In genomic region chr16:84096447-84097005, GRCh38 we compare ENCODE assay signal across 1 cellular context.
TF ChIP-seq lines count a peak whose summit lies in the region.

No MANE protein-coding gene starts in this region.

TF ChIP-seq in HepG2, 621 proteins besides CTCF, POLR2A, EP300 and RAD21 (continued from another document and continues in another):
- TF ChIP-seq PHF8 (CRISPR knock-in tag; IDR thresholded peaks at IDR 0.05) (0 out of 2 replicates have a peak, but pooled peaks have one; percentile 36), XBP1 (CRISPR knock-in tag; IDR thresholded peaks at IDR 0.05) (no peak), AKAP8 (CRISPR knock-in tag; IDR thresholded peaks at IDR 0.05) (no peak), ZNF224 (CRISPR knock-in tag; IDR thresholded peaks at IDR 0.05) (no peak), ZNF362 (CRISPR knock-in tag; IDR thresholded peaks at IDR 0.05; ENCODE audit: borderline replicate concordance) (no peak), TRAFD1 (CRISPR knock-in tag; IDR thresholded peaks at IDR 0.05; ENCODE audit: borderline replicate concordance) (no peak), PAF1 (CRISPR knock-in tag; IDR thresholded peaks at IDR 0.05) (no peak), ZNF30 (CRISPR knock-in tag; IDR thresholded peaks at IDR 0.05) (no peak), YEATS2 (CRISPR knock-in tag; IDR thresholded peaks at IDR 0.05; ENCODE audit: borderline replicate concordance) (peak; percentile 68; the same call in 1 of the 2 replicates), ZNF230 (CRISPR knock-in tag; IDR thresholded peaks at IDR 0.05) (no peak), SATB2 (CRISPR knock-in tag; IDR thresholded peaks at IDR 0.05) (no peak), ZNF737 (CRISPR knock-in tag; IDR thresholded peaks at IDR 0.05; ENCODE audit: borderline replicate concordance) (no peak), TCF7L2 (IDR thresholded peaks at IDR 0.05; ENCODE audit: low read depth, low read length) (no peak), PBX3 (CRISPR knock-in tag; IDR thresholded peaks at IDR 0.05; ENCODE audit: borderline replicate concordance) (no peak), CSRNP1 (CRISPR knock-in tag; IDR thresholded peaks at IDR 0.05) (no peak), ZNF605 (CRISPR knock-in tag; IDR thresholded peaks at IDR 0.05) (no peak), CBX1 (IDR thresholded peaks at IDR 0.05; ENCODE audit: low read depth) (no peak), PREB (CRISPR knock-in tag; IDR thresholded peaks at IDR 0.05) (no peak), ZNF75D (CRISPR knock-in tag; IDR thresholded peaks at IDR 0.05; ENCODE audit: borderline replicate concordance) (no peak), ZNF484 (CRISPR knock-in tag; IDR thresholded peaks at IDR 0.05; ENCODE audit: borderline replicate concordance, low read depth) (no peak), ZNF878 (CRISPR knock-in tag; IDR thresholded peaks at IDR 0.05) (no peak), ZNF546 (CRISPR knock-in tag; conservative IDR thresholded peaks at IDR 0.05) (no peak), ZNF790 (CRISPR knock-in tag; IDR thresholded peaks at IDR 0.05; ENCODE audit: borderline replicate concordance) (no peak), RBM39 (IDR thresholded peaks at IDR 0.05; ENCODE audit: low read depth, low read length, poor library complexity, severe bottlenecking) (no peak), ZNF660 (CRISPR knock-in tag; IDR thresholded peaks at IDR 0.05; ENCODE audit: borderline replicate concordance, low read depth) (no peak), NCOA5 (CRISPR knock-in tag; IDR thresholded peaks at IDR 0.05) (no peak), SIN3B (IDR thresholded peaks at IDR 0.05; ENCODE audit: low read length) (no peak), DDIT3 (CRISPR knock-in tag; IDR thresholded peaks at IDR 0.05) (no peak), ESRRA (CRISPR knock-in tag; IDR thresholded peaks at IDR 0.05; ENCODE audit: low read depth) (no peak), POGK (CRISPR knock-in tag; conservative IDR thresholded peaks at IDR 0.05) (no peak), EED (CRISPR knock-in tag; IDR thresholded peaks at IDR 0.05) (no peak), ZMYM3 (CRISPR knock-in tag; IDR thresholded peaks at IDR 0.05) (peak; percentile 90), CBX5 (CRISPR knock-in tag; IDR thresholded peaks at IDR 0.05; ENCODE audit: borderline replicate concordance) (0 out of 2 replicates have a peak, but pooled peaks have one; percentile 33), ZNF383 (CRISPR knock-in tag; IDR thresholded peaks at IDR 0.05; ENCODE audit: borderline replicate concordance) (no peak), ZNF263 (CRISPR knock-in tag; IDR thresholded peaks at IDR 0.05) (no peak), CEBPZ (IDR thresholded peaks at IDR 0.05; ENCODE audit: low read length) (no peak), MAX (IDR thresholded peaks at IDR 0.05) (peak; percentile 61), POLR2AphosphoS2 (IDR thresholded peaks at IDR 0.05; ENCODE audit: low read depth, low read length) (no peak), ISL2 (CRISPR knock-in tag; IDR thresholded peaks at IDR 0.05) (peak; percentile 94), ARNT (IDR thresholded peaks at IDR 0.05) (no peak), SRSF4 (IDR thresholded peaks at IDR 0.05; ENCODE audit: low read depth, low read length, poor library complexity, severe bottlenecking) (no peak), KDM5A (IDR thresholded peaks at IDR 0.05; ENCODE audit: borderline replicate concordance, low read length) (no peak), ZNF616 (CRISPR knock-in tag; IDR thresholded peaks at IDR 0.05; ENCODE audit: low read depth) (no peak), ZNF513 (CRISPR knock-in tag; conservative IDR thresholded peaks at IDR 0.05) (no peak), MXD4 (CRISPR knock-in tag; IDR thresholded peaks at IDR 0.05) (peak; percentile 73), HOXD1 (CRISPR knock-in tag; IDR thresholded peaks at IDR 0.05) (no peak), LCORL (IDR thresholded peaks at IDR 0.05) (no peak), LCORL (CRISPR knock-in tag; IDR thresholded peaks at IDR 0.05) (peak; percentile 49; the same call in 1 of the 2 replicates), ZBTB42 (CRISPR knock-in tag; IDR thresholded peaks at IDR 0.05) (no peak), ATF3 (CRISPR knock-in tag; IDR thresholded peaks at IDR 0.05) (no peak), REL (CRISPR knock-in tag; conservative IDR thresholded peaks at IDR 0.05) (no peak), PRDM15 (CRISPR knock-in tag; IDR thresholded peaks at IDR 0.05) (no peak)
